Comparison of ENCODE assay signal across 16 cellular contexts in genomic region chr16:15389906-15390305, GRCh38. TPM values are rescaled to one million over a fixed set of nuclear protein-coding genes. Genes with fewer than 3 reads are reported as not detected.
DNase-seq lines count a peak whose midpoint lies in the region; ATAC-seq, FAIRE-seq and TF ChIP-seq lines count a peak whose summit lies in the region.
"Not testable (repeated sequence)": the region's sequence is repeated elsewhere in the genome, so short reads cannot be mapped to it uniquely, and the experiment has no call there.
"Had no signal": no experiment of that assay in that cellular context is flagged by ENCODE, and none has a peak within 500 bp of the region (broad histone marks: within the 10 kb centered on the region; RNA-seq: fewer than 3 reads in every experiment).

No MANE protein-coding gene starts in this region.

- H3K79me2 ChIP-seq in GM12878 (ENCODE audit: control insufficient read depth, insufficient read depth, low read length), result not testable (repeated sequence)

- not testable (repeated sequence) for H3K4me3 Mint-ChIP-seq in CD8-positive, alpha-beta memory T cell; central memory CD8-positive, alpha-beta T cell
- peak overlapping the region; percentile 22 to 23 for H3K4me3 Mint-ChIP-seq in effector memory CD8-positive, alpha-beta T cell
- H3K4me3 Mint-ChIP-seq in immature natural killer cell (peak overlapping the region; percentile 9 to 54 (median 23)), natural killer cell (peak overlapping the region; percentile 35)

- peak overlapping the region in 7 of 8 donors; percentile 15 to 63 (median 45) for H3K27ac Mint-ChIP-seq in CD8-positive, alpha-beta memory T cell
- peak overlapping the region; percentile 91 for H3K27ac Mint-ChIP-seq in central memory CD8-positive, alpha-beta T cell (ENCODE audit: low read depth)
- H3K27ac Mint-ChIP-seq in effector memory CD8-positive, alpha-beta T cell, result peak overlapping the region; percentile 79 to 94
- peak overlapping the region; percentile 61 to 92 (median 82) for H3K27ac Mint-ChIP-seq in immature natural killer cell
- peak overlapping the region; percentile 65 to 83 for H3K27ac Mint-ChIP-seq in natural killer cell

- H3K4me3 ChIP-seq in CD8-positive, alpha-beta memory T cell (ENCODE audit: low read length); GM12878; esophagus muscularis mucosa: not testable (repeated sequence)

- not testable (repeated sequence) for BruUV-seq in GM12878 (replicated peaks; lab: Mats Ljungman, UMichigan)

- not testable (repeated sequence) for H3K27ac ChIP-seq in CD8-positive, alpha-beta memory T cell (ENCODE audit: low read depth, low read length); GM12878 (ENCODE audit: control insufficient read depth, insufficient read depth); esophagus muscularis mucosa (replicated peaks in 1 of 4)

- DNase-seq in CD8-positive, alpha-beta memory T cell, result peak in 1 of 5 donors; percentile 34
- DNase-seq in GM12878 (ENCODE audit: low read depth, low spot score); central memory CD8-positive, alpha-beta T cell (ENCODE audit: low spot score in 2 of 2); natural killer cell: not testable (repeated sequence)
- peak in 1 of 3 experiments; percentile 6 for DNase-seq in effector memory CD8-positive, alpha-beta T cell
- peak; percentile 8 for DNase-seq in esophagus muscularis mucosa (ENCODE audit: extremely low spot score)
- peak; percentile 67 to 69 (median 69) for DNase-seq in immature natural killer cell

- RAD21 ChIA-PET in GM12878 (lab: Charles Lee; ENCODE audit: unreplicated experiment), result not testable (repeated sequence)

- not testable (repeated sequence) for H3K4me1 ChIP-seq in CD8-positive, alpha-beta memory T cell (ENCODE audit: insufficient read depth, low read length); GM12878 (ENCODE audit: control insufficient read depth, insufficient read depth, low read length); esophagus muscularis mucosa

- peaks cover 11 to 12% of the 10 kb centered on the region in 2 donors for H3K27me3 Mint-ChIP-seq in CD8-positive, alpha-beta memory T cell
- H3K27me3 Mint-ChIP-seq in central memory CD8-positive, alpha-beta T cell; effector memory CD8-positive, alpha-beta T cell: not testable (repeated sequence)
- H3K27me3 Mint-ChIP-seq in immature natural killer cell (ENCODE audit: low read depth in 3 of 3) (peaks cover 10 to 15% (median 11%) of the 10 kb centered on the region in 3 donors), natural killer cell (ENCODE audit: low read depth in 2 of 2) (peaks cover 10 to 24% of the 10 kb centered on the region in 2 donors)

- H3K9me3 ChIP-seq in CD8-positive, alpha-beta memory T cell (ENCODE audit: low read length); GM12878 (replicated peaks; ENCODE audit: control insufficient read depth, insufficient read depth, low read length); esophagus muscularis mucosa: not testable (repeated sequence)

- not testable (repeated sequence) for TF ChIP-seq POLR2A in GM12878 (IDR thresholded peaks at IDR 0.05; ENCODE audit: low read depth, low read length); esophagus muscularis mucosa (IDR thresholded peaks at IDR 0.05; ENCODE audit: low read depth)

- H3K36me3 ChIP-seq in CD8-positive, alpha-beta memory T cell (ENCODE audit: insufficient read depth, low read length); GM12878 (ENCODE audit: control insufficient read depth in 2 of 2, insufficient read depth in 2 of 2, low read length in 1 of 2); esophagus muscularis mucosa: not testable (repeated sequence)

- not testable (repeated sequence) for H3K9ac ChIP-seq in GM12878 (ENCODE audit: control insufficient read depth, insufficient read depth, low read length)

- not testable (repeated sequence) for TF ChIP-seq EP300 in GM12878 (IDR thresholded peaks at IDR 0.05; ENCODE audit: borderline replicate concordance in 1 of 2, control insufficient read depth in 1 of 2, low read depth in 2 of 2, low read length in 2 of 2); esophagus muscularis mucosa (IDR thresholded peaks at IDR 0.05)

- in situ Hi-C loops in GM12878 (cut with MboI), result not testable (repeated sequence)

- not testable (repeated sequence) for H3K27me3 ChIP-seq in CD8-positive, alpha-beta memory T cell (ENCODE audit: insufficient read depth, low read length, poor library complexity, severe bottlenecking); GM12878 (replicated peaks in 1 of 2; ENCODE audit: control insufficient read depth in 2 of 2, insufficient read depth in 2 of 2, low read length in 1 of 2); esophagus muscularis mucosa

- not testable (repeated sequence) for TF ChIP-seq CTCF in GM12878 (IDR thresholded peaks at IDR 0.05 in 2 of 3, conservative IDR thresholded peaks at IDR 0.05 in 1 of 3; ENCODE audit: control insufficient read depth in 2 of 3, extremely low read depth in 1 of 3, insufficient read depth in 1 of 3, low read depth in 3 of 3, low read length in 3 of 3); esophagus muscularis mucosa (IDR thresholded peaks at IDR 0.05); natural killer cell (IDR thresholded peaks at IDR 0.05)

- not testable (repeated sequence) for ATAC-seq in GM12878; effector memory CD8-positive, alpha-beta T cell (replicated peaks); natural killer cell
- ATAC-seq in central memory CD8-positive, alpha-beta T cell (replicated peaks; ENCODE audit: extremely low read depth, poor library complexity, severe bottlenecking), result peak; percentile 46

- SMC1A ChIA-PET in GM12878 (lab: Charles Lee; ENCODE audit: uncharacterized antibody, unreplicated experiment), result not testable (repeated sequence)

- POLR2A ChIA-PET in CD8-positive, alpha-beta memory T cell (lab: Charles Lee); GM12878 (lab: Charles Lee): not testable (repeated sequence)

- H3K4me1 Mint-ChIP-seq in CD8-positive, alpha-beta memory T cell; central memory CD8-positive, alpha-beta T cell; effector memory CD8-positive, alpha-beta T cell (ENCODE audit: low read depth in 2 of 2): not testable (repeated sequence)
- H3K4me1 Mint-ChIP-seq in immature natural killer cell (peaks cover 11 to 16% of the 10 kb centered on the region in 2 donors), natural killer cell (peaks cover 10 to 16% of the 10 kb centered on the region in 2 donors)

- WGBS in GM12878 (ENCODE audit: insufficient coverage, insufficient replicate concordance, low lambda C conversion rate, missing lambda C conversion rate), result 27% methylated on average over 5 of the region's 5 CpGs
- WGBS in esophagus muscularis mucosa, result 89% methylated on average over 5 of the region's 5 CpGs

- CTCF ChIA-PET in CD8-positive, alpha-beta memory T cell (lab: Charles Lee); GM12878 (lab: Yijun Ruan, JAX): not testable (repeated sequence)

- not testable (repeated sequence) for H3K36me3 Mint-ChIP-seq in CD8-positive, alpha-beta memory T cell; central memory CD8-positive, alpha-beta T cell (ENCODE audit: insufficient read depth); effector memory CD8-positive, alpha-beta T cell (ENCODE audit: insufficient read depth); immature natural killer cell; natural killer cell

- H2AFZ ChIP-seq in GM12878 (ENCODE audit: control insufficient read depth, low read depth, low read length), result not testable (repeated sequence)

- FAIRE-seq in GM12878 (lab: Jason Lieb, UNC), result not testable (repeated sequence)

- intact Hi-C loops in GM12878 (cut with micrococcal nuclease; ENCODE audit: unreplicated experiment); esophagus muscularis mucosa (cut with DNase I); natural killer cell (cut with micrococcal nuclease): not testable (repeated sequence)

- not testable (repeated sequence) for H3K9me3 Mint-ChIP-seq in CD8-positive, alpha-beta memory T cell; central memory CD8-positive, alpha-beta T cell; effector memory CD8-positive, alpha-beta T cell; immature natural killer cell; natural killer cell

- not testable (repeated sequence) for H4K20me1 ChIP-seq in GM12878 (ENCODE audit: control insufficient read depth, insufficient read depth)

- H3K4me2 ChIP-seq in GM12878 (ENCODE audit: control insufficient read depth, insufficient read depth), result not testable (repeated sequence)

- not testable (repeated sequence) for TF ChIP-seq RAD21 in GM12878 (IDR thresholded peaks at IDR 0.05; ENCODE audit: insufficient read depth, low read depth, low read length)

RNA-seq across cellular contexts. Expression of gene MPV17L, which starts 5.6 kb away (rescaled TPM):
- under 1 TPM; 0.18 to 0.71 TPM for total RNA-seq in CD8-positive, alpha-beta memory T cell
- 0.17 TPM for polyA plus RNA-seq in CD8-positive, alpha-beta memory T cell
- total RNA-seq in GM12878 (2013; cell fraction: nucleolus; rRNA removed), result not detected in 2 replicates
- total RNA-seq in GM12878 (2014; rRNA removed) (0.06 and 0.16 TPM in 2 replicates), GM12878 (2014; rRNA removed; fragmentation: Illumina TruSeq; extraction: Trizol) (0.09 TPM in 1 of 2 replicates, not detected in the other), GM12878 (2021) (0.05 and 0.13 TPM in 2 replicates), esophagus muscularis mucosa (1 to 10 TPM; 6.6 to 9.5 (median 9.3) TPM), natural killer cell (under 1 TPM in 2 of 3 donors, not detected in 1; 0.07 to 0.12 TPM)
- 0.05 TPM for polyA plus RNA-seq in GM12878 (2011; ENCODE audit: low read depth)
- polyA plus RNA-seq in GM12878 (2011; rRNA removed) (not detected in 2 replicates), GM12878 (2014; fragmentation: Illumina TruSeq; extraction: Trizol) (0.03 TPM in 1 of 2 replicates, not detected in the other), GM12878 (2014; fragmentation: Nextera tagmentation; extraction: Ambion mirVana) (under 1 TPM in 1 of 2 experiments, not detected in 1; 0.02 TPM), GM12878 (2014; rRNA removed) (0.05 and 0.10 TPM in 2 replicates), GM12878 (2016; fragmentation: Nextera tagmentation; extraction: Ambion mirVana) (not detected), immature natural killer cell (under 1 TPM in 1 of 3 donors, not detected in 2; 0.17 TPM)
- polyA plus RNA-seq in GM12878 (2011; cell fraction: cytosol; rRNA removed), result not detected in 2 replicates
- not detected in 2 replicates for polyA plus RNA-seq in GM12878 (2011; cell fraction: nucleus; rRNA removed)
- 0.07 and 0.08 TPM in 2 replicates for polyA plus RNA-seq in GM12878 (2012)
- polyA minus RNA-seq in GM12878 (2011; rRNA and poly(A)+ RNA removed), result not detected in 2 replicates
- not detected in 2 replicates for polyA minus RNA-seq in GM12878 (2011; cell fraction: cytosol; rRNA and poly(A)+ RNA removed)
- polyA minus RNA-seq in GM12878 (2011; cell fraction: nucleus; rRNA and poly(A)+ RNA removed), result not detected in 2 replicates
- total RNA-seq: CD4-positive, alpha-beta memory T cell; CD4-positive, alpha-beta T cell; CD4-positive, CD25-positive, alpha-beta regulatory T cell; CD8-positive, alpha-beta T cell had no signal
- polyA plus RNA-seq: CD4-positive, alpha-beta memory T cell; CD4-positive, CD25-positive, alpha-beta regulatory T cell had no signal

RNA-seq across cellular contexts. Expression of gene NPIPA5, which starts 11.8 kb away (rescaled TPM):
- 10 to 100 TPM; 12.4 to 16.7 TPM for total RNA-seq in CD8-positive, alpha-beta memory T cell
- polyA plus RNA-seq in CD8-positive, alpha-beta memory T cell, result 0.77 TPM
- total RNA-seq in GM12878 (2013; cell fraction: nucleolus; rRNA removed), result 1.7 and 2.6 TPM in 2 replicates
- 1.2 and 3.0 TPM in 2 replicates for total RNA-seq in GM12878 (2014; rRNA removed)
- 5.2 and 5.5 TPM in 2 replicates for total RNA-seq in GM12878 (2014; rRNA removed; fragmentation: Illumina TruSeq; extraction: Trizol)
- total RNA-seq in GM12878 (2021), result 3.7 and 3.8 TPM in 2 replicates
- 6.2 TPM for polyA plus RNA-seq in GM12878 (2011; ENCODE audit: low read depth)
- polyA plus RNA-seq in GM12878 (2011; rRNA removed), result 8.6 and 10.7 TPM in 2 replicates
- 6.1 and 6.6 TPM in 2 replicates for polyA plus RNA-seq in GM12878 (2011; cell fraction: cytosol; rRNA removed)
- 33.3 and 34.3 TPM in 2 replicates for polyA plus RNA-seq in GM12878 (2011; cell fraction: nucleus; rRNA removed)
- 10.6 and 13.5 TPM in 2 replicates for polyA plus RNA-seq in GM12878 (2012)
- 12.1 and 23.7 TPM in 2 replicates for polyA plus RNA-seq in GM12878 (2014; fragmentation: Illumina TruSeq; extraction: Trizol)
- 1 to 10 TPM; 2.8 to 3.4 TPM for polyA plus RNA-seq in GM12878 (2014; fragmentation: Nextera tagmentation; extraction: Ambion mirVana)
- polyA plus RNA-seq in GM12878 (2014; rRNA removed), result 5.4 and 6.7 TPM in 2 replicates
- polyA plus RNA-seq in GM12878 (2016; fragmentation: Nextera tagmentation; extraction: Ambion mirVana), result 1 to 10 TPM; 1.8 to 2.7 TPM
- 0.52 TPM in 1 of 2 replicates, not detected in the other for polyA minus RNA-seq in GM12878 (2011; rRNA and poly(A)+ RNA removed)
- not detected in 2 replicates for polyA minus RNA-seq in GM12878 (2011; cell fraction: cytosol; rRNA and poly(A)+ RNA removed)
- 1.1 and 2.6 TPM in 2 replicates for polyA minus RNA-seq in GM12878 (2011; cell fraction: nucleus; rRNA and poly(A)+ RNA removed)
- total RNA-seq in esophagus muscularis mucosa, result 10 to 100 TPM; 10.4 to 35.5 (median 17.5) TPM
- 1 to 10 TPM in 1 of 3 donors, not detected in 2; 1.1 TPM for polyA plus RNA-seq in immature natural killer cell
- total RNA-seq in natural killer cell, result 10 to 100 TPM in 1 of 3 donors, 1 to 10 TPM in 2; 1.0 to 19.6 (median 9.5) TPM
- total RNA-seq: A172, B cell, Daoy had no signal
- polyA plus RNA-seq: CD14-positive monocyte had no signal

RNA-seq across cellular contexts. Expression of gene BMERB1, which starts 44.5 kb away (rescaled TPM):
- 10 to 100 TPM; 13.1 to 13.6 TPM for total RNA-seq in CD8-positive, alpha-beta memory T cell
- polyA plus RNA-seq in CD8-positive, alpha-beta memory T cell, result 4.8 TPM
- not detected in 2 replicates for total RNA-seq in GM12878 (2013; cell fraction: nucleolus; rRNA removed)
- total RNA-seq in GM12878 (2014; rRNA removed), result 0.17 and 0.38 TPM in 2 replicates
- 0.40 and 0.51 TPM in 2 replicates for total RNA-seq in GM12878 (2014; rRNA removed; fragmentation: Illumina TruSeq; extraction: Trizol)
- total RNA-seq in GM12878 (2021), result 0.27 and 0.44 TPM in 2 replicates
- 0.16 TPM for polyA plus RNA-seq in GM12878 (2011; ENCODE audit: low read depth)
- polyA plus RNA-seq in GM12878 (2011; rRNA removed), result 0.30 and 0.55 TPM in 2 replicates
- polyA plus RNA-seq in GM12878 (2011; cell fraction: cytosol; rRNA removed), result 0.69 and 0.70 TPM in 2 replicates
- polyA plus RNA-seq in GM12878 (2011; cell fraction: nucleus; rRNA removed), result 0.43 and 0.45 TPM in 2 replicates
- polyA plus RNA-seq in GM12878 (2012), result 0.58 and 0.66 TPM in 2 replicates
- polyA plus RNA-seq in GM12878 (2014; fragmentation: Illumina TruSeq; extraction: Trizol), result 0.26 and 0.30 TPM in 2 replicates
- polyA plus RNA-seq in GM12878 (2014; fragmentation: Nextera tagmentation; extraction: Ambion mirVana), result under 1 TPM; 0.05 to 0.07 TPM
- 0.37 and 0.49 TPM in 2 replicates for polyA plus RNA-seq in GM12878 (2014; rRNA removed)
- polyA plus RNA-seq in GM12878 (2016; fragmentation: Nextera tagmentation; extraction: Ambion mirVana), result under 1 TPM; 0.43 to 0.68 TPM
- 0.10 and 0.22 TPM in 2 replicates for polyA minus RNA-seq in GM12878 (2011; rRNA and poly(A)+ RNA removed)
- polyA minus RNA-seq in GM12878 (2011; cell fraction: cytosol; rRNA and poly(A)+ RNA removed), result 0.73 and 1.1 TPM in 2 replicates
- polyA minus RNA-seq in GM12878 (2011; cell fraction: nucleus; rRNA and poly(A)+ RNA removed), result 0.60 and 0.67 TPM in 2 replicates
- 100 to 1,000 TPM in 2 of 4 donors, 10 to 100 TPM in 2; 75.6 to 103 (median 92.9) TPM for total RNA-seq in esophagus muscularis mucosa
- 1 to 10 TPM; 1.9 to 4.4 (median 3.0) TPM for polyA plus RNA-seq in immature natural killer cell
- 1 to 10 TPM; 3.7 to 6.7 (median 4.5) TPM for total RNA-seq in natural killer cell
- total RNA-seq: Caco-2 had no signal

Comparison
In these comparisons a context has a peak if more than half of its experiments do, and no peak if none do; other contexts are left out.
1. RNA of gene MPV17L, which starts 5.6 kb away (total RNA-seq): 6.6 to 9.5 TPM in esophagus muscularis mucosa; 0.18 to 0.71 TPM in CD8-positive, alpha-beta memory T cell, 0.07 to 0.12 TPM in natural killer cell and 0.05 to 0.16 TPM in GM12878; every median in the first group is over 4 times any median in the second.
2. RNA of gene BMERB1, which starts 44.5 kb away (total RNA-seq): 75.6 to 103 TPM in esophagus muscularis mucosa; 13.1 to 13.6 TPM in CD8-positive, alpha-beta memory T cell, 3.7 to 6.7 TPM in natural killer cell and 0.17 to 0.51 TPM in GM12878; every median in the first group is over 4 times any median in the second.
3. Peak in every context shown above with its lines, with median percentiles within 50 percentile points of each other: H3K27ac Mint-ChIP-seq.